ENCODE assay signal across 1 cellular context in the genomic region with DNA sequence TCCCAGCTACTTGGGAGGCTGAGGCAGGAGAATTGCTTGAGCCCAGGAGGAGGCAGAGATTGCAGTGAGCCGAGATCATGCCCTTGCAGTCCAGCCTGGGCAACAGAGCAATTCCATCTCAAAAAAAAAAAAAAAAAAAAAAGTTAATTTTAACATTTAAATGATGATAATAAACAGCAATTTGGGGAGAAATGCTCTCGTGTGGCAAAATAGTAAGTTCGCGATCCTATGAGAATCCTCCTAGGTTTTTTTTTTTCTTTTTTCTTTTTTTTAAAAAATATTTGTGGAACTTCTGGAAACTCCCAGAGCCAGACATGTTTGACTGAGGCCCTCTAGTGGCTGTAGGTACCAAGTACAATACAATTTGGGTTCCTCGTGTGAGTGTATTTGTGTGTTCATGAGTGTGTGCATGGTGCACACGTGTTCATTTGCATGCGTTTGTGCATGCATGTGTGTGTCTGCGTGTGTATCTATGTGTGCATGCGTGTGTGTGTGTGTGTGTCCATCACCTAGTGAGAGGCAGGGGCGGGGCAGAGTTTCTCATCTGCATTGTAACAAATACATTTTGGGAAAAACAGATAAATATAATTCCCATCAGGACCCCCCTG.
TF ChIP-seq lines count a peak whose summit lies in the region.

No MANE protein-coding gene starts in this region.

TF ChIP-seq in IMR-90, 13 proteins besides CTCF, POLR2A, EP300 and RAD21:
- TF ChIP-seq SMC3 (IDR thresholded peaks at IDR 0.05; ENCODE audit: low read depth, low read length) (peak; percentile 75), RFX5 (IDR thresholded peaks at IDR 0.05; ENCODE audit: low read depth, low read length) (no peak), MXI1 (IDR thresholded peaks at IDR 0.05; ENCODE audit: borderline replicate concordance, low read depth, low read length) (peak; percentile 63; the same call in 1 of the 2 replicates)
